In the genomic region with DNA sequence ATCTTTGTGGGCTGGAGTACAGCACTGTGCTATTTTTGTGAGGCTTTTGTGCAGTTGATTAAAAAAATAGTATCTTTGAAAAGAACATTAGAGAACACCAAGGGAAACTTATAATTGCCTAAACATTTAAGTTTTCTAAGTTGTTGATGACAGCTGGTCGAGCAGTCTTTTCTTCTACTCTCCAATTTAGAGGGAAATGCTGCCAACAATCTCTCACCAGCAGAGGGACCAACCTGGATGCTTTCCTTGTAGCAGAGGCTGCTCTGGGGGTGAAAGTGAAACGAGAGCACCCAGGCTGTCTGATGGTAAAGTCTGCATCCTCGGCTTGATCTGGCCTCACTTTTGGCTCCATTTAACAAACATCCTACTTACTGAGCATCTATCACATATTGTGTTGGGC, we compare ENCODE assay signal across 8 cellular contexts.
DNase-seq lines count a peak whose midpoint lies in the region; ATAC-seq and TF ChIP-seq lines count a peak whose summit lies in the region.

No MANE protein-coding gene starts in this region.

- no peak overlapping the region for H3K4me3 Mint-ChIP-seq in endodermal cell
- no peak overlapping the region for H3K4me3 Mint-ChIP-seq in activated CD8-positive, alpha-beta T cell treated with anti-CD3 and anti-CD28 coated beads, Interleukin-2, amount 10 ng/mL, durations not matched to agents 7 days and 5 days

- CTCF ChIA-PET in activated CD8-positive, alpha-beta T cell treated with anti-CD3 and anti-CD28 coated beads, Interleukin-2, amount 10 ng/mL, durations not matched to agents 7 days and 5 days (lab: Charles Lee): no interaction called here

- WGBS in endodermal cell (ENCODE audit: insufficient coverage in 1 of 2, insufficient read length in 1 of 2), 2 experiments: 54% methylated on average over 3 of the region's 3 CpGs; no CpG with 5 or more reads in 1 of the 2 experiments

- H3K9me3 Mint-ChIP-seq in endodermal cell: no peaks in the 10 kb centered on the region
- H3K9me3 Mint-ChIP-seq in activated CD8-positive, alpha-beta T cell treated with anti-CD3 and anti-CD28 coated beads, Interleukin-2, amount 10 ng/mL, durations not matched to agents 7 days and 5 days (ENCODE audit: insufficient read depth): no peaks in the 10 kb centered on the region

- peak; percentile 52 for TF ChIP-seq CTCF in GM12865 (IDR thresholded peaks at IDR 0.05; ENCODE audit: insufficient read depth, low read depth, low read length, missing control alignments)
- peak; percentile 83 for TF ChIP-seq CTCF in endodermal cell (conservative IDR thresholded peaks at IDR 0.05)

- POLR2A ChIA-PET in activated CD8-positive, alpha-beta T cell treated with anti-CD3 and anti-CD28 coated beads, Interleukin-2, amount 10 ng/mL, durations not matched to agents 7 days and 5 days (lab: Charles Lee): no interaction called here

- no peaks in the 10 kb centered on the region for H3K36me3 ChIP-seq in endodermal cell (ENCODE audit: control insufficient read depth, insufficient read depth, low read length)

- no peak overlapping the region for H3K27ac ChIP-seq in endodermal cell (ENCODE audit: low read depth, low read length)

- DNase-seq in GM12865 (ENCODE audit: low read depth) (peak; percentile 61), HuH-7 (ENCODE audit: low spot score) (peak; percentile 1), endodermal cell (peak; percentile 83), NCI-H1436 (lab: John Stamatoyannopoulos, UW) (no peak)
- no peak for DNase-seq in activated CD8-positive, alpha-beta T cell treated with anti-CD3 and anti-CD28 coated beads, Interleukin-2, amount 10 ng/mL, durations not matched to agents 7 days and 5 days
- no peak for DNase-seq in activated CD8-positive, alpha-beta memory T cell treated with anti-CD3 and anti-CD28 coated beads, Interleukin-2, amount 50 U/mL, for 48 hours
- no peak for DNase-seq in activated CD4-positive, CD25-positive, alpha-beta regulatory T cell (lab: John Stamatoyannopoulos, UW)

- no peaks in the 10 kb centered on the region for H3K9me3 ChIP-seq in endodermal cell (ENCODE audit: control insufficient read depth, low read length)

- H3K9ac ChIP-seq in endodermal cell (ENCODE audit: extremely low read depth, low read length, poor library complexity, severe bottlenecking): no peak overlapping the region

- no peaks in the 10 kb centered on the region for H3K36me3 Mint-ChIP-seq in endodermal cell (ENCODE audit: low read depth)
- no peaks in the 10 kb centered on the region for H3K36me3 Mint-ChIP-seq in activated CD8-positive, alpha-beta T cell treated with anti-CD3 and anti-CD28 coated beads, Interleukin-2, amount 10 ng/mL, durations not matched to agents 7 days and 5 days (ENCODE audit: low read depth)

- H3K27me3 Mint-ChIP-seq in endodermal cell (ENCODE audit: insufficient read depth): no peaks in the 10 kb centered on the region
- no peaks in the 10 kb centered on the region for H3K27me3 Mint-ChIP-seq in activated CD8-positive, alpha-beta T cell treated with anti-CD3 and anti-CD28 coated beads, Interleukin-2, amount 10 ng/mL, durations not matched to agents 7 days and 5 days (ENCODE audit: low read depth)

- H3K4me1 ChIP-seq in endodermal cell (ENCODE audit: control insufficient read depth, insufficient read depth, low read length): no peaks in the 10 kb centered on the region

- peaks cover 19% of the 10 kb centered on the region for H3K4me1 Mint-ChIP-seq in endodermal cell
- H3K4me1 Mint-ChIP-seq in activated CD8-positive, alpha-beta T cell treated with anti-CD3 and anti-CD28 coated beads, Interleukin-2, amount 10 ng/mL, durations not matched to agents 7 days and 5 days (ENCODE audit: low read depth): no peaks in the 10 kb centered on the region

- H3K27me3 ChIP-seq in endodermal cell (ENCODE audit: control insufficient read depth, insufficient read depth, low read length, poor library complexity, severe bottlenecking): no peaks in the 10 kb centered on the region

- H3K27ac Mint-ChIP-seq in endodermal cell: no peak overlapping the region
- no peak overlapping the region for H3K27ac Mint-ChIP-seq in activated CD8-positive, alpha-beta T cell treated with anti-CD3 and anti-CD28 coated beads, Interleukin-2, amount 10 ng/mL, durations not matched to agents 7 days and 5 days

- peak; percentile 76 for ATAC-seq in GM21515 (IDR thresholded peaks at IDR 0.05; ENCODE audit: unreplicated experiment)
- no peak for ATAC-seq in activated CD8-positive, alpha-beta T cell treated with anti-CD3 and anti-CD28 coated beads, Interleukin-2, amount 10 ng/mL, durations not matched to agents 7 days and 5 days

- H3K4me3 ChIP-seq in GM12865 (ENCODE audit: low read depth, low read length): no peak overlapping the region
- no peak overlapping the region for H3K4me3 ChIP-seq in endodermal cell (ENCODE audit: low read length)

Comparison
In these comparisons a context has a peak if more than half of its experiments do, and no peak if none do; other contexts are left out.
1. DNase-seq: peak in GM12865 (single experiment), HuH-7 (single experiment) and endodermal cell (single experiment); none in activated CD8-positive, alpha-beta T cell treated with anti-CD3 and anti-CD28 coated beads, Interleukin-2, amount 10 ng/mL, durations not matched to agents 7 days and 5 days (single experiment), NCI-H1436 (single experiment), activated CD8-positive, alpha-beta memory T cell treated with anti-CD3 and anti-CD28 coated beads, Interleukin-2, amount 50 U/mL, for 48 hours (single experiment) and activated CD4-positive, CD25-positive, alpha-beta regulatory T cell (0 of 4).